In genomic region chr5:96808541-96808828, GRCh38 we compare ENCODE assay signal across 8 cellular contexts. TPM values are rescaled to one million over a fixed set of nuclear protein-coding genes. Genes with fewer than 3 reads are reported as not detected.
DNase-seq lines count a peak whose midpoint lies in the region; ATAC-seq and TF ChIP-seq lines count a peak whose summit lies in the region.

No MANE protein-coding gene starts in this region.

- H3K27ac ChIP-seq in 22Rv1 = peak overlapping the region; percentile 95
- H3K27ac ChIP-seq in HUES6 (ENCODE audit: low read depth, low read length) = no peak overlapping the region
- peak overlapping the region; percentile 91 for H3K27ac ChIP-seq in mammary epithelial cell (ENCODE audit: insufficient read depth, low read depth, low read length)
- H3K27ac ChIP-seq in mucosa of rectum (ENCODE audit: low read depth in 2 of 2, low read length in 2 of 2) = peak overlapping the region; percentile 98 to 99

- peaks cover 14% of the 10 kb centered on the region for H3K79me2 ChIP-seq in mammary epithelial cell (ENCODE audit: insufficient read depth, low read length)

- H3K4me2 ChIP-seq in mammary epithelial cell (ENCODE audit: insufficient read depth, low read depth, low read length) = peak overlapping the region; percentile 95

- peak overlapping the region; percentile 84 for H2AFZ ChIP-seq in mammary epithelial cell (ENCODE audit: low read depth, low read length)

- intact Hi-C loops in mammary epithelial cell (cut with micrococcal nuclease) = loop anchor here (1.0 to 5.0 kb wide), 3 partner anchors 16 to 127 kb away; partner anchors contain the start of gene ERAP2

- no peaks in the 10 kb centered on the region for H3K36me3 ChIP-seq in HUES6 (ENCODE audit: control insufficient read depth, insufficient read depth, low read length)
- no peaks in the 10 kb centered on the region for H3K36me3 ChIP-seq in mammary epithelial cell (ENCODE audit: insufficient read depth, low read length)
- H3K36me3 ChIP-seq in mucosa of rectum (ENCODE audit: control insufficient read depth in 2 of 2, insufficient read depth in 2 of 2, low read length in 2 of 2) = peaks cover 1 to 2% of the 10 kb centered on the region in 2 donors

- DNase-seq in mammary epithelial cell (no peak), epidermal melanocyte (ENCODE audit: insufficient read length, low spot score) (no peak)

- in situ Hi-C loops in mammary epithelial cell (cut with MboI; ENCODE audit: low sequenced_read_pairs in 2 of 2) = no loop called here

- H3K27me3 ChIP-seq in HUES6 (ENCODE audit: control insufficient read depth, insufficient read depth, low read length) (peaks cover 7% of the 10 kb centered on the region; the same call in 1 of the 2 replicates), mammary epithelial cell (ENCODE audit: insufficient read depth, low read length) (no peaks in the 10 kb centered on the region), mucosa of rectum (ENCODE audit: control insufficient read depth in 2 of 2, insufficient read depth in 2 of 2, low read length in 2 of 2) (no peaks in the 10 kb centered on the region)

- CTCF ChIA-PET in mammary epithelial cell (lab: Charles Lee; ENCODE audit: low non-redundant PET) = interaction anchor here (0.6 kb wide), 1 partner anchor 61 kb away, joined by 3 read pairs; no protein-coding TSS in a partner anchor

- peak overlapping the region; percentile 83 for H3K4me3 ChIP-seq in HUES6 (ENCODE audit: low read depth, low read length)
- H3K4me3 ChIP-seq in mammary epithelial cell (replicated peaks in 1 of 3; ENCODE audit: insufficient read depth in 1 of 3, low read depth in 2 of 3, low read length in 3 of 3) = peak overlapping the region; percentile 72 to 92 (median 78)
- peak overlapping the region; percentile 80 to 93 for H3K4me3 ChIP-seq in mucosa of rectum (ENCODE audit: low read length in 2 of 2)

- WGBS in mammary epithelial cell (ENCODE audit: low coverage, missing lambda C conversion rate) = 25% methylated on average over 2 of the region's 2 CpGs

- H3K9me3 ChIP-seq in HUES6 (ENCODE audit: control insufficient read depth, insufficient read depth, low read depth, low read length) (no peaks in the 10 kb centered on the region), mammary epithelial cell (replicated peaks; ENCODE audit: insufficient read depth, low read length) (no peaks in the 10 kb centered on the region), mucosa of rectum (ENCODE audit: control insufficient read depth in 2 of 2, low read length in 2 of 2) (no peaks in the 10 kb centered on the region)

- TF ChIP-seq CTCF in 22Rv1 (IDR thresholded peaks at IDR 0.05) (no peak), mammary epithelial cell (conservative IDR thresholded peaks at IDR 0.05 in 1 of 2, IDR thresholded peaks at IDR 0.05 in 1 of 2; ENCODE audit: extremely low read depth in 1 of 2, insufficient read depth in 1 of 2, low read depth in 1 of 2, low read length in 2 of 2) (no peak)

- dilution Hi-C loops in mammary epithelial cell (cut with HindIII; ENCODE audit: low sequenced_read_pairs) = no loop called here

- no peaks in the 10 kb centered on the region for H4K20me1 ChIP-seq in mammary epithelial cell (ENCODE audit: insufficient read depth, low read length)

- H3K9ac ChIP-seq in HUES6 (ENCODE audit: low read length) = peak overlapping the region; percentile 10
- H3K9ac ChIP-seq in mammary epithelial cell (ENCODE audit: insufficient read depth, low read length) = peak overlapping the region; percentile 81
- peak overlapping the region; percentile 84 to 99 for H3K9ac ChIP-seq in mucosa of rectum (ENCODE audit: low read depth in 1 of 2, low read length in 2 of 2)

- H3K4me1 ChIP-seq in HUES6 (ENCODE audit: control insufficient read depth, insufficient read depth, low read length) (peaks cover 12% of the 10 kb centered on the region; the same call in 1 of the 2 replicates), mammary epithelial cell (ENCODE audit: insufficient read depth, low read length) (peaks cover 23% of the 10 kb centered on the region), mucosa of rectum (ENCODE audit: control insufficient read depth in 2 of 2, insufficient read depth in 2 of 2, low read length in 2 of 2) (peaks cover 14 to 24% of the 10 kb centered on the region in 2 donors)

- ATAC-seq in GM19328 (IDR thresholded peaks at IDR 0.05; ENCODE audit: unreplicated experiment) = no peak
- ATAC-seq in HG02571 (IDR thresholded peaks at IDR 0.05; ENCODE audit: unreplicated experiment) = no peak
- ATAC-seq in GM21717 (IDR thresholded peaks at IDR 0.05; ENCODE audit: unreplicated experiment) = no peak

- TSS peak; percentile 86 for BruUV-seq in mammary epithelial cell (replicated peaks; lab: Mats Ljungman, UMichigan)

RNA-seq across cellular contexts. Expression of gene ERAP1, which starts 0.7 kb away (rescaled TPM):
- total RNA-seq in mammary epithelial cell = 10 to 100 TPM; 15.0 to 22.9 TPM
- polyA plus RNA-seq in mammary epithelial cell = 19.2 TPM
- polyA minus RNA-seq in mammary epithelial cell = 13.5 TPM

Comparison
In these comparisons a context has a peak if more than half of its experiments do, and no peak if none do; other contexts are left out.
1. H3K9ac ChIP-seq: peak in every context shown above with its lines; median percentile 92 in mucosa of rectum; 81 in mammary epithelial cell; 10 in HUES6.